ENCODE assay signal across 1 cellular context in the genomic region with DNA sequence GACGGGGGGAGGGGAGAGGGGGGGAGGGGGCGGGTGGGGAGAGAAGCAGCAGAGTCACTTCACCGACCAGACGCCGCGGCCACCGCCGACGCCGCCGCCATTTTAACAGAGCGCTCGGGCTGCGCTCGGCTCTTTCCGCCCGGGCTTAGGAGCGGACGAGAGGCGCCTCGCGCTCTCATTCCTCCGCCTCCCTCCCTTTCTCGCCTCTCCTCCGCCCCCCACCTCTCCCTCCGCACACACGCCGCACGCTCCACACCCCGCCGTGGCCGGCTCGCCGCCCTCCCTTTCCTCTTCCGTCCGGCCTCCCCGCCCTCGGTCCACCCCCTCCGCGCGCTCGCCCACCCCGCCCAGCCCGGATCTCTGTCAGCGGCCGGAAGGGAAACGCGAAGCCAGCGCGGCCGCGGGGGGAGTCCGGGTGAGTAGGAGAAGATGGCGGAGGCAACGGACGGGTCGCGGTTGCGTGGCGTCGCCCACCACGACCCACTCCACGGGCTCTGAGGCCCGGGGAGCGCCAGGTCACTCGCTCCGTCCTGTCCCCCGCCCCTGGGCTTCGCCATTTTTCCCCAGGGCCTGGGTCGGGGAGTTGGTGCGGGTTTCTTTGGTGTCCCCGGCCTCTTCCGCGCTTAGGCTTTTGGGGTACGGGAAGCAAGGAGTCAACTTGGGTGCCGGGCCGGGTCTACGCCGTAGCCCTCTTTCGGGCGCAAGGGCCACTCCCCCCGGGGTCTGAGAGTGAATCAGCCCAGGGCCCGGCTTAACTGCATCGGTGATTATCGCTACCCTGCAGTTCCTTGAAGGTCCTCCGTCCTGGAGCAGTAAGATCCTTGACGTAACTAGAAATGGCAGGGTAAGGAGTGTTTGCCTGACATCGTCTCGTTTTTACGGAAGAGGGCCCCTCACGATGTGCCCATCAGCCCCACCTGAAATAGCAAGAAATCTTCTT.
TF ChIP-seq lines count a peak whose summit lies in the region.

A gene with protein sequence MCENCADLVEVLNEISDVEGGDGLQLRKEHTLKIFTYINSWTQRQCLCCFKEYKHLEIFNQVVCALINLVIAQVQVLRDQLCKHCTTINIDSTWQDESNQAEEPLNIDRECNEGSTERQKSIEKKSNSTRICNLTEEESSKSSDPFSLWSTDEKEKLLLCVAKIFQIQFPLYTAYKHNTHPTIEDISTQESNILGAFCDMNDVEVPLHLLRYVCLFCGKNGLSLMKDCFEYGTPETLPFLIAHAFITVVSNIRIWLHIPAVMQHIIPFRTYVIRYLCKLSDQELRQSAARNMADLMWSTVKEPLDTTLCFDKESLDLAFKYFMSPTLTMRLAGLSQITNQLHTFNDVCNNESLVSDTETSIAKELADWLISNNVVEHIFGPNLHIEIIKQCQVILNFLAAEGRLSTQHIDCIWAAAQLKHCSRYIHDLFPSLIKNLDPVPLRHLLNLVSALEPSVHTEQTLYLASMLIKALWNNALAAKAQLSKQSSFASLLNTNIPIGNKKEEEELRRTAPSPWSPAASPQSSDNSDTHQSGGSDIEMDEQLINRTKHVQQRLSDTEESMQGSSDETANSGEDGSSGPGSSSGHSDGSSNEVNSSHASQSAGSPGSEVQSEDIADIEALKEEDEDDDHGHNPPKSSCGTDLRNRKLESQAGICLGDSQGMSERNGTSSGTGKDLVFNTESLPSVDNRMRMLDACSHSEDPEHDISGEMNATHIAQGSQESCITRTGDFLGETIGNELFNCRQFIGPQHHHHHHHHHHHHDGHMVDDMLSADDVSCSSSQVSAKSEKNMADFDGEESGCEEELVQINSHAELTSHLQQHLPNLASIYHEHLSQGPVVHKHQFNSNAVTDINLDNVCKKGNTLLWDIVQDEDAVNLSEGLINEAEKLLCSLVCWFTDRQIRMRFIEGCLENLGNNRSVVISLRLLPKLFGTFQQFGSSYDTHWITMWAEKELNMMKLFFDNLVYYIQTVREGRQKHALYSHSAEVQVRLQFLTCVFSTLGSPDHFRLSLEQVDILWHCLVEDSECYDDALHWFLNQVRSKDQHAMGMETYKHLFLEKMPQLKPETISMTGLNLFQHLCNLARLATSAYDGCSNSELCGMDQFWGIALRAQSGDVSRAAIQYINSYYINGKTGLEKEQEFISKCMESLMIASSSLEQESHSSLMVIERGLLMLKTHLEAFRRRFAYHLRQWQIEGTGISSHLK (N-terminal part only) (minus strand): TSS at position 123 of the 940 bp plus-strand sequence. CDS start 395 bp downstream, outside the sequence.

TF ChIP-seq in GM23338, 12 proteins besides CTCF, POLR2A, EP300 and RAD21:
- TF ChIP-seq CREB1 (CRISPR knock-in tag; IDR thresholded peaks at IDR 0.05; ENCODE audit: low read depth) (no peak), NANOG (IDR thresholded peaks at IDR 0.05; ENCODE audit: borderline replicate concordance) (no peak), POLR2AphosphoS5 (IDR thresholded peaks at IDR 0.05; ENCODE audit: low read depth) (peak; percentile 93), EZH2 (IDR thresholded peaks at IDR 0.05; ENCODE audit: low read depth, unreplicated experiment) (no peak), ZNF331 (CRISPR knock-in tag; IDR thresholded peaks at IDR 0.05; ENCODE audit: low read depth) (no peak), STAT1 (IDR thresholded peaks at IDR 0.05; ENCODE audit: unreplicated experiment) (no peak), JUNB (IDR thresholded peaks at IDR 0.05; ENCODE audit: unreplicated experiment) (no peak), EZH2phosphoT487 (IDR thresholded peaks at IDR 0.05; ENCODE audit: unreplicated experiment) (no peak)
- TF ChIP-seq, protein P1, sequence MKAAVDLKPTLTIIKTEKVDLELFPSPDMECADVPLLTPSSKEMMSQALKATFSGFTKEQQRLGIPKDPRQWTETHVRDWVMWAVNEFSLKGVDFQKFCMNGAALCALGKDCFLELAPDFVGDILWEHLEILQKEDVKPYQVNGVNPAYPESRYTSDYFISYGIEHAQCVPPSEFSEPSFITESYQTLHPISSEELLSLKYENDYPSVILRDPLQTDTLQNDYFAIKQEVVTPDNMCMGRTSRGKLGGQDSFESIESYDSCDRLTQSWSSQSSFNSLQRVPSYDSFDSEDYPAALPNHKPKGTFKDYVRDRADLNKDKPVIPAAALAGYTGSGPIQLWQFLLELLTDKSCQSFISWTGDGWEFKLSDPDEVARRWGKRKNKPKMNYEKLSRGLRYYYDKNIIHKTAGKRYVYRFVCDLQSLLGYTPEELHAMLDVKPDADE (IDR thresholded peaks at IDR 0.05): peak; percentile 58; the same call in 1 of the 2 replicates
- TF ChIP-seq, protein P2, sequence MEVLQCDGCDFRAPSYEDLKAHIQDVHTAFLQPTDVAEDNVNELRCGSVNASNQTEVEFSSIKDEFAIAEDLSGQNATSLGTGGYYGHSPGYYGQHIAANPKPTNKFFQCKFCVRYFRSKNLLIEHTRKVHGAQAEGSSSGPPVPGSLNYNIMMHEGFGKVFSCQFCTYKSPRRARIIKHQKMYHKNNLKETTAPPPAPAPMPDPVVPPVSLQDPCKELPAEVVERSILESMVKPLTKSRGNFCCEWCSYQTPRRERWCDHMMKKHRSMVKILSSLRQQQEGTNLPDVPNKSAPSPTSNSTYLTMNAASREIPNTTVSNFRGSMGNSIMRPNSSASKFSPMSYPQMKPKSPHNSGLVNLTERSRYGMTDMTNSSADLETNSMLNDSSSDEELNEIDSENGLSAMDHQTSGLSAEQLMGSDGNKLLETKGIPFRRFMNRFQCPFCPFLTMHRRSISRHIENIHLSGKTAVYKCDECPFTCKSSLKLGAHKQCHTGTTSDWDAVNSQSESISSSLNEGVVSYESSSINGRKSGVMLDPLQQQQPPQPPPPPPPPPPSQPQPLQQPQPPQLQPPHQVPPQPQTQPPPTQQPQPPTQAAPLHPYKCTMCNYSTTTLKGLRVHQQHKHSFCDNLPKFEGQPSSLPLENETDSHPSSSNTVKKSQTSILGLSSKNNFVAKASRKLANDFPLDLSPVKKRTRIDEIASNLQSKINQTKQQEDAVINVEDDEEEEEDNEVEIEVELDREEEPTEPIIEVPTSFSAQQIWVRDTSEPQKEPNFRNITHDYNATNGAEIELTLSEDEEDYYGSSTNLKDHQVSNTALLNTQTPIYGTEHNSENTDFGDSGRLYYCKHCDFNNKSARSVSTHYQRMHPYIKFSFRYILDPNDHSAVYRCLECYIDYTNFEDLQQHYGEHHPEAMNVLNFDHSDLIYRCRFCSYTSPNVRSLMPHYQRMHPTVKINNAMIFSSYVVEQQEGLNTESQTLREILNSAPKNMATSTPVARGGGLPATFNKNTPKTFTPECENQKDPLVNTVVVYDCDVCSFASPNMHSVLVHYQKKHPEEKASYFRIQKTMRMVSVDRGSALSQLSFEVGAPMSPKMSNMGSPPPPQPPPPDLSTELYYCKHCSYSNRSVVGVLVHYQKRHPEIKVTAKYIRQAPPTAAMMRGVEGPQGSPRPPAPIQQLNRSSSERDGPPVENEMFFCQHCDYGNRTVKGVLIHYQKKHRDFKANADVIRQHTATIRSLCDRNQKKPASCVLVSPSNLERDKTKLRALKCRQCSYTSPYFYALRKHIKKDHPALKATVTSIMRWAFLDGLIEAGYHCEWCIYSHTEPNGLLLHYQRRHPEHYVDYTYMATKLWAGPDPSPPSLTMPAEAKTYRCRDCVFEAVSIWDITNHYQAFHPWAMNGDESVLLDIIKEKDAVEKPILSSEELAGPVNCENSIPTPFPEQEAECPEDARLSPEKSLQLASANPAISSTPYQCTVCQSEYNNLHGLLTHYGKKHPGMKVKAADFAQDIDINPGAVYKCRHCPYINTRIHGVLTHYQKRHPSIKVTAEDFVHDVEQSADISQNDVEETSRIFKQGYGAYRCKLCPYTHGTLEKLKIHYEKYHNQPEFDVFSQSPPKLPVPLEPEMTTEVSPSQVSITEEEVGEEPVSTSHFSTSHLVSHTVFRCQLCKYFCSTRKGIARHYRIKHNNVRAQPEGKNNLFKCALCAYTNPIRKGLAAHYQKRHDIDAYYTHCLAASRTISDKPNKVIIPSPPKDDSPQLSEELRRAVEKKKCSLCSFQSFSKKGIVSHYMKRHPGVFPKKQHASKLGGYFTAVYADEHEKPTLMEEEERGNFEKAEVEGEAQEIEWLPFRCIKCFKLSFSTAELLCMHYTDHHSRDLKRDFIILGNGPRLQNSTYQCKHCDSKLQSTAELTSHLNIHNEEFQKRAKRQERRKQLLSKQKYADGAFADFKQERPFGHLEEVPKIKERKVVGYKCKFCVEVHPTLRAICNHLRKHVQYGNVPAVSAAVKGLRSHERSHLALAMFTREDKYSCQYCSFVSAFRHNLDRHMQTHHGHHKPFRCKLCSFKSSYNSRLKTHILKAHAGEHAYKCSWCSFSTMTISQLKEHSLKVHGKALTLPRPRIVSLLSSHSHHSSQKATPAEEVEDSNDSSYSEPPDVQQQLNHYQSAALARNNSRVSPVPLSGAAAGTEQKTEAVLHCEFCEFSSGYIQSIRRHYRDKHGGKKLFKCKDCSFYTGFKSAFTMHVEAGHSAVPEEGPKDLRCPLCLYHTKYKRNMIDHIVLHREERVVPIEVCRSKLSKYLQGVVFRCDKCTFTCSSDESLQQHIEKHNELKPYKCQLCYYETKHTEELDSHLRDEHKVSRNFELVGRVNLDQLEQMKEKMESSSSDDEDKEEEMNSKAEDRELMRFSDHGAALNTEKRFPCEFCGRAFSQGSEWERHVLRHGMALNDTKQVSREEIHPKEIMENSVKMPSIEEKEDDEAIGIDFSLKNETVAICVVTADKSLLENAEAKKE (CRISPR knock-in tag; IDR thresholded peaks at IDR 0.05): no peak
- TF ChIP-seq, protein P3, sequence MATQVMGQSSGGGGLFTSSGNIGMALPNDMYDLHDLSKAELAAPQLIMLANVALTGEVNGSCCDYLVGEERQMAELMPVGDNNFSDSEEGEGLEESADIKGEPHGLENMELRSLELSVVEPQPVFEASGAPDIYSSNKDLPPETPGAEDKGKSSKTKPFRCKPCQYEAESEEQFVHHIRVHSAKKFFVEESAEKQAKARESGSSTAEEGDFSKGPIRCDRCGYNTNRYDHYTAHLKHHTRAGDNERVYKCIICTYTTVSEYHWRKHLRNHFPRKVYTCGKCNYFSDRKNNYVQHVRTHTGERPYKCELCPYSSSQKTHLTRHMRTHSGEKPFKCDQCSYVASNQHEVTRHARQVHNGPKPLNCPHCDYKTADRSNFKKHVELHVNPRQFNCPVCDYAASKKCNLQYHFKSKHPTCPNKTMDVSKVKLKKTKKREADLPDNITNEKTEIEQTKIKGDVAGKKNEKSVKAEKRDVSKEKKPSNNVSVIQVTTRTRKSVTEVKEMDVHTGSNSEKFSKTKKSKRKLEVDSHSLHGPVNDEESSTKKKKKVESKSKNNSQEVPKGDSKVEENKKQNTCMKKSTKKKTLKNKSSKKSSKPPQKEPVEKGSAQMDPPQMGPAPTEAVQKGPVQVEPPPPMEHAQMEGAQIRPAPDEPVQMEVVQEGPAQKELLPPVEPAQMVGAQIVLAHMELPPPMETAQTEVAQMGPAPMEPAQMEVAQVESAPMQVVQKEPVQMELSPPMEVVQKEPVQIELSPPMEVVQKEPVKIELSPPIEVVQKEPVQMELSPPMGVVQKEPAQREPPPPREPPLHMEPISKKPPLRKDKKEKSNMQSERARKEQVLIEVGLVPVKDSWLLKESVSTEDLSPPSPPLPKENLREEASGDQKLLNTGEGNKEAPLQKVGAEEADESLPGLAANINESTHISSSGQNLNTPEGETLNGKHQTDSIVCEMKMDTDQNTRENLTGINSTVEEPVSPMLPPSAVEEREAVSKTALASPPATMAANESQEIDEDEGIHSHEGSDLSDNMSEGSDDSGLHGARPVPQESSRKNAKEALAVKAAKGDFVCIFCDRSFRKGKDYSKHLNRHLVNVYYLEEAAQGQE (IDR thresholded peaks at IDR 0.05; ENCODE audit: unreplicated experiment): no peak
